Comparison of ENCODE assay signal across 21 cellular contexts in the genomic region with DNA sequence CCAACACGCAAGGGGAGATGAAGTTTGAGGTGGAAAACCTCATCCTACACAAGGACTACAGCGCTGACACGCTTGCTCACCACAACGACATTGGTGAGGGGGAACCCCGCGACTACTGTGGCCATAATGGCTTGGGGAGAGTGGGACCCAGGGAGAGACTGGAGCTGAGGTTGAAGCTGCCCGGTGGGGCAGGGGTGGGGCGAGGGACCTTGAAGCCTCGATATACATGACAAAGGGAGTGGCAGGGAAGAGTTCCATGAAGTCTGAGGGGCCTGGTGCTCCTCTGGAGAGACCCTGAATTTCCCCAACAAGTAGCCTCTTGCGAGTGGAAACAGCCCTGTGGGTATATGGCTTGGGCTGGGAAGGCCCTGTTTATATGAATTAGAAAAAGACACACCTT. TPM values are rescaled to one million over a fixed set of nuclear protein-coding genes. Genes with fewer than 3 reads are reported as not detected.
DNase-seq lines count a peak whose midpoint lies in the region; ATAC-seq and TF ChIP-seq lines count a peak whose summit lies in the region.
"Had no signal": no experiment of that assay in that cellular context is flagged by ENCODE, and none has a peak within 500 bp of the region (broad histone marks: within the 10 kb centered on the region; RNA-seq: fewer than 3 reads in every experiment).

No MANE protein-coding gene starts in this region.

- intact Hi-C loops in IMR-90 (cut with micrococcal nuclease) (no loop called here), MCF 10A (cut with micrococcal nuclease) (no loop called here)

- H3K9ac ChIP-seq in IMR-90 (ENCODE audit: low read depth, low read length) (peak overlapping the region; percentile 35), subcutaneous abdominal adipose tissue (ENCODE audit: low read length in 5 of 5) (peak overlapping the region in 1 of 5 donors; percentile 26)

- no peak overlapping the region for H4K5ac ChIP-seq in IMR-90 (ENCODE audit: low read depth, low read length)

- peaks cover 66% of the 10 kb centered on the region for H4K20me1 ChIP-seq in IMR-90 (ENCODE audit: insufficient read depth, low read length)

- dilution Hi-C loops in IMR-90 (cut with HindIII; ENCODE audit: low sequenced_read_pairs, unreplicated experiment) = no loop called here

- CTCF ChIA-PET in IMR-90 (lab: Yijun Ruan, JAX) = interaction anchor here (1.9 kb wide), 1 partner anchor 26 kb away, joined by 9 read pairs; no protein-coding TSS in a partner anchor
- CTCF ChIA-PET in MCF 10A (lab: Yijun Ruan, JAX) = interaction anchor here (0.5 kb wide), 1 partner anchor 93 kb away, joined by 3 read pairs; no protein-coding TSS in a partner anchor

- no peaks in the 10 kb centered on the region for H3K27me3 Mint-ChIP-seq in MCF 10A (ENCODE audit: insufficient read depth, unreplicated experiment)

- no peaks in the 10 kb centered on the region for H3K9me3 Mint-ChIP-seq in MCF 10A (ENCODE audit: unreplicated experiment)
- H3K9me3 Mint-ChIP-seq: endodermal cell had no signal

- H3K4me3 ChIP-seq in IMR-90 (ENCODE audit: insufficient read depth, low read depth, low read length) = peak overlapping the region; percentile 19; the same call in 1 of the 2 replicates
- H3K4me3 ChIP-seq in kidney epithelial cell (ENCODE audit: low read depth, low read length) = peak overlapping the region; percentile 9
- H3K4me3 ChIP-seq in subcutaneous abdominal adipose tissue (ENCODE audit: low read depth in 1 of 5, low read length in 5 of 5) = peak overlapping the region in 3 of 5 donors; percentile 2 to 24 (median 6)
- H3K4me3 ChIP-seq: hepatocyte, mucosa of descending colon had no signal

- no peak overlapping the region; the same call in 2 of the 3 replicates for H2BK15ac ChIP-seq in IMR-90 (ENCODE audit: low read depth, low read length)

- TF ChIP-seq RAD21 in IMR-90 (IDR thresholded peaks at IDR 0.05; ENCODE audit: low read length) = no peak

- H3K4ac ChIP-seq in IMR-90 (ENCODE audit: low read depth, low read length) = peak overlapping the region; percentile 93

- in situ Hi-C loops in IMR-90 (cut with MboI; ENCODE audit: low sequenced_read_pairs) = no loop called here

- 0 out of 2 replicates have a peak overlapping the region, but pooled peaks have one; percentile 9 for H3K56ac ChIP-seq in IMR-90 (ENCODE audit: extremely low read depth, insufficient read depth, low read length)

- WGBS in IMR-90 (ENCODE audit: extremely low coverage in 2 of 2, insufficient read length in 1 of 2), 2 experiments = 92% methylated on average over 2 of the region's 10 CpGs; no CpG with 5 or more reads in 1 of the 2 experiments

- H3K9me1 ChIP-seq in IMR-90 (ENCODE audit: insufficient read depth, low read length) = peaks cover 27% of the 10 kb centered on the region

- peaks cover 6% of the 10 kb centered on the region for H3K36me3 Mint-ChIP-seq in MCF 10A (ENCODE audit: insufficient read depth, unreplicated experiment)
- H3K36me3 Mint-ChIP-seq: T-cell had no signal

- no peak overlapping the region for H2AFZ ChIP-seq in IMR-90 (replicated peaks; ENCODE audit: low read length, poor library complexity)
- H2AFZ ChIP-seq: hepatocyte had no signal

- no peak for TF ChIP-seq POLR2A in IMR-90 (IDR thresholded peaks at IDR 0.05; ENCODE audit: low read depth, low read length)

- H3K27me3 ChIP-seq in IMR-90 (ENCODE audit: control insufficient read depth, insufficient read depth, low read length) (no peaks in the 10 kb centered on the region), kidney epithelial cell (ENCODE audit: control insufficient read depth, insufficient read depth, low read length) (no peaks in the 10 kb centered on the region), subcutaneous abdominal adipose tissue (ENCODE audit: control insufficient read depth in 5 of 5, insufficient read depth in 4 of 5, low read length in 5 of 5) (peaks cover 0 to 19% (median 4%) of the 10 kb centered on the region in 5 donors)

- no TSS peak for BruUV-seq in IMR-90 (replicated peaks; lab: Mats Ljungman, UMichigan)
- no TSS peak for BruUV-seq in MCF 10A (replicated peaks; lab: Mats Ljungman, UMichigan)

- peak overlapping the region; percentile 33; the same call in 1 of the 2 replicates for H3K23ac ChIP-seq in IMR-90 (ENCODE audit: low read depth, low read length)

- H3K4me2 ChIP-seq in IMR-90 (ENCODE audit: low read depth, low read length) = peak overlapping the region; percentile 85; the same call in 1 of the 2 replicates
- H3K4me2 ChIP-seq: hepatocyte had no signal

- H3K27ac Mint-ChIP-seq in MCF 10A (ENCODE audit: low read depth, unreplicated experiment) = peak overlapping the region; percentile 40
- H3K27ac Mint-ChIP-seq: endodermal cell, T-cell had no signal

- TF ChIP-seq CTCF in IMR-90 (conservative IDR thresholded peaks at IDR 0.05; ENCODE audit: low read depth, low read length) = no peak
- no peak for TF ChIP-seq CTCF in MCF 10A (IDR thresholded peaks at IDR 0.05; ENCODE audit: unreplicated experiment)
- no peak for TF ChIP-seq CTCF in kidney epithelial cell (IDR thresholded peaks at IDR 0.05; ENCODE audit: insufficient read depth, low read length, poor library complexity, severe bottlenecking)

- H3K4me1 ChIP-seq in IMR-90 (ENCODE audit: control insufficient read depth, insufficient read depth, low read length) (peaks cover 28% of the 10 kb centered on the region), subcutaneous abdominal adipose tissue (ENCODE audit: control insufficient read depth in 5 of 5, insufficient read depth in 5 of 5, low read length in 5 of 5) (peaks cover 18 to 84% (median 74%) of the 10 kb centered on the region in 5 donors)
- H3K4me1 ChIP-seq: BE2C had no signal

- H2BK5ac ChIP-seq in IMR-90 (ENCODE audit: low read depth, low read length, poor library complexity, severe bottlenecking) = no peak overlapping the region

- no peak for DNase-seq in IMR-90
- DNase-seq in MCF 10A (ENCODE audit: unreplicated experiment) = no peak
- no peak for DNase-seq in kidney epithelial cell (ENCODE audit: low read depth)
- DNase-seq in iPS-NIHi7 (ENCODE audit: extremely low spot score) = no peak
- DNase-seq: activated CD4-positive, alpha-beta T cell treated with anti-CD3 and anti-CD28 coated beads, Interleukin-2, amount 50 U/mL, for 4 hours; activated naive CD4-positive, alpha-beta T cell; amniotic stem cell; BE2C; endodermal cell; GDM1; Kasumi-1; mucosa of descending colon; NCI-H526; retina; SHP77 treated with DMSO at 0.1 percent for 48 hours; stimulated activated naive CD8-positive, alpha-beta T cell treated with anti-CD3 and anti-CD28 coated beads, Interleukin-15, Interleukin-2, amounts not matched to agents 100 U/mL and 50 U/mL, for 24 hours; T-cell had no signal

- no peak overlapping the region for H2BK20ac ChIP-seq in IMR-90 (ENCODE audit: low read depth, low read length)

- H3K14ac ChIP-seq in IMR-90 (replicated peaks; ENCODE audit: low read depth, low read length) = peak overlapping the region; percentile 84

- POLR2A ChIA-PET in IMR-90 (lab: Charles Lee; ENCODE audit: unreplicated experiment) = interaction anchor here (0.7 to 1.5 kb wide), 2 partner anchors 11 to 26 kb away, joined by 3 to 5 read pairs; no protein-coding TSS in a partner anchor
- POLR2A ChIA-PET in MCF 10A (lab: Yijun Ruan, JAX) = interaction anchor here (0.6 to 1.5 kb wide), 4 partner anchors 7 to 28 kb away, joined by 3 read pairs; no protein-coding TSS in a partner anchor

- no peak overlapping the region for H2BK120ac ChIP-seq in IMR-90 (ENCODE audit: low read depth, low read length)

- H3K9me3 ChIP-seq in IMR-90 (ENCODE audit: control insufficient read depth, insufficient read depth, low read length) (no peaks in the 10 kb centered on the region), subcutaneous abdominal adipose tissue (ENCODE audit: control insufficient read depth in 5 of 5, low read length in 5 of 5) (no peaks in the 10 kb centered on the region)
- H3K9me3 ChIP-seq: BE2C, mucosa of descending colon had no signal

- H4K8ac ChIP-seq in IMR-90 (ENCODE audit: low read depth in 2 of 2, low read length in 2 of 2) = peak overlapping the region in 1 of 2 experiments; percentile 59; a peak in 1 of 4 replicates

- peak overlapping the region; percentile 10 for H3K27ac ChIP-seq in IMR-90 (ENCODE audit: insufficient read depth, low read length)
- H3K27ac ChIP-seq in subcutaneous abdominal adipose tissue (ENCODE audit: low read depth, low read length) = peak overlapping the region; percentile 30
- H3K27ac ChIP-seq: hepatocyte had no signal

- peak overlapping the region; percentile 36 for H2AK5ac ChIP-seq in IMR-90 (ENCODE audit: low read depth, low read length)

- H4K91ac ChIP-seq in IMR-90 (ENCODE audit: insufficient read depth, low read depth, low read length) = no peak overlapping the region; the same call in 1 of the 2 replicates

- no peak overlapping the region for H3K4me3 Mint-ChIP-seq in MCF 10A (ENCODE audit: unreplicated experiment)
- H3K4me3 Mint-ChIP-seq: endodermal cell, T-cell had no signal

- no peak for ATAC-seq in IMR-90 (ENCODE audit: low read depth)
- ATAC-seq in esophagus mucosa = no peak
- ATAC-seq in activated CD4-positive, CD25-positive, alpha-beta regulatory T cell treated with anti-CD3 and anti-CD28 coated beads, Interleukin-2, amount 50 U/mL, for 24 hours = no peak
- ATAC-seq: mucosa of descending colon; stimulated activated naive CD8-positive, alpha-beta T cell treated with anti-CD3 and anti-CD28 coated beads, Interleukin-15, Interleukin-2, amounts not matched to agents 100 U/mL and 50 U/mL, for 24 hours; T-cell had no signal

- H2AK9ac ChIP-seq in IMR-90 (replicated peaks; ENCODE audit: low read depth, low read length, poor library complexity) = peak overlapping the region; percentile 82

- no peak overlapping the region for H3K18ac ChIP-seq in IMR-90 (ENCODE audit: low read depth, low read length)

- H3K4me1 Mint-ChIP-seq in MCF 10A (ENCODE audit: insufficient read depth, unreplicated experiment) = peaks cover 72% of the 10 kb centered on the region

- H3K36me3 ChIP-seq in IMR-90 (ENCODE audit: control insufficient read depth, insufficient read depth, low read length) = peaks cover 55% of the 10 kb centered on the region
- H3K36me3 ChIP-seq in kidney epithelial cell (ENCODE audit: control insufficient read depth, insufficient read depth, low read length) = peaks cover 3% of the 10 kb centered on the region
- H3K36me3 ChIP-seq in subcutaneous abdominal adipose tissue (ENCODE audit: control insufficient read depth in 5 of 5, insufficient read depth in 5 of 5, low read length in 5 of 5) = peaks cover 0 to 41% (median 37%) of the 10 kb centered on the region in 5 donors
- H3K36me3 ChIP-seq: BE2C had no signal

- peaks cover 22 to 67% of the 10 kb centered on the region in 2 experiments for H3K79me1 ChIP-seq in IMR-90 (ENCODE audit: low read depth in 1 of 2, low read length in 2 of 2)

RNA-seq across cellular contexts. Expression of a gene that starts 3.1 kb away (rescaled TPM):
- 115 and 123 TPM in 2 replicates for total RNA-seq in IMR-90 (2012; rRNA removed)
- polyA plus RNA-seq in IMR-90 (2012; rRNA removed) = 230 and 283 TPM in 2 replicates
- polyA plus RNA-seq in IMR-90 (2012; cell fraction: cytosol; rRNA removed) = 215 and 255 TPM in 2 replicates
- 331 and 562 TPM in 2 replicates for polyA plus RNA-seq in IMR-90 (2012; cell fraction: nucleus; rRNA removed; ENCODE audit: low replicate concordance)
- 17.3 and 30.6 TPM in 2 replicates for total RNA-seq in MCF 10A (2022)
- total RNA-seq in kidney epithelial cell = 709 and 758 TPM in 2 replicates
- total RNA-seq in esophagus mucosa = 19.4 TPM

RNA-seq across cellular contexts. Expression of a gene that starts 39.7 kb away (rescaled TPM):
- 18.9 and 20.4 TPM in 2 replicates for total RNA-seq in IMR-90 (2012; rRNA removed)
- 24.0 and 25.4 TPM in 2 replicates for polyA plus RNA-seq in IMR-90 (2012; rRNA removed)
- 19.3 and 21.1 TPM in 2 replicates for polyA plus RNA-seq in IMR-90 (2012; cell fraction: cytosol; rRNA removed)
- 51.4 and 75.4 TPM in 2 replicates for polyA plus RNA-seq in IMR-90 (2012; cell fraction: nucleus; rRNA removed; ENCODE audit: low replicate concordance)
- total RNA-seq in MCF 10A (2022) = 10.9 and 13.7 TPM in 2 replicates
- total RNA-seq in kidney epithelial cell = 12.7 and 18.8 TPM in 2 replicates
- total RNA-seq in esophagus mucosa = 18.9 TPM
